In the genomic region with DNA sequence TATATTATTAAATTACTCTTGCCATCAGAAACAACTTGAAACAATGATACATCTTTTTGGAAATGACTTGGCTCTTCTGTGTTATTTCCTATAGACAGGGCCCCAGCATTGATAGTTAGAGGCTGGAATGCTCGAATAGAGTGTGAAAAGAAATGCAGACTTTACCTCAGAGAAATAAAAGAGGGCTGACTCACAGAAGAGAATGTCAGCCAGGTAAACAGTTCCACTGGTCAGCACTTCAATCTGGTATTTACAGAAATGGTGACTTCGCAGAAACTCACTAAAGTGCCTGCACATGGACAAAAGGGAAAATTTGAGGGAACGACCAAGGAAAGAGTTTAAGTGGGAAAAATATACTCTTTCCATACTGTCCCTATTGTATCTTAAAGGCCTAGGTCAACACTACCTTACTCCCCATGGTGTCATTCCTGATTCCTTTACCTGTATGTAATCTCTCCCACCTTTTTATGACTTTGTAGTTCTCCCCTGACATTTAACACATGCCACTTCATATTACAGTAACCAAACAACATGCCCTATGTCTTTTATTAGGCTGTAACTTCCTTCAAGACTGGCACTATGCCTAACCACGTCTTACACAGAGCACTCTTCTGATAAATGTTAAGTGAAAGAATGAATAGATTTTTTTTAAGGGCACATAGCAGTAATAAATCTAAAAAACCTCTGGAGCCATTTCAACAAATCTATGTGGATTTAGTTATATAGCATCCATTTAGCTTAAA, we compare ENCODE assay signal across 9 cellular contexts. TPM values are rescaled to one million over a fixed set of nuclear protein-coding genes. Genes with fewer than 3 reads are reported as not detected.
DNase-seq lines count a peak whose midpoint lies in the region; ATAC-seq and TF ChIP-seq lines count a peak whose summit lies in the region.
"Had no signal": no experiment of that assay in that cellular context is flagged by ENCODE, and none has a peak within 500 bp of the region (broad histone marks: within the 10 kb centered on the region; RNA-seq: fewer than 3 reads in every experiment).

No MANE protein-coding gene starts in this region.

- H3K27ac ChIP-seq in heart left ventricle, result no peak overlapping the region
- no peak overlapping the region for H3K27ac ChIP-seq in right atrium auricular region
- peak overlapping the region in 3 of 4 donors; percentile 47 to 61 (median 49) for H3K27ac ChIP-seq in upper lobe of left lung
- H3K27ac ChIP-seq: BLaER1 treated with 17β-estradiol and CSF1 and Interleukin-3, amounts not matched to agents 10 nM and 100 nM had no signal

- 62 to 71% (median 67%) methylated on average over 4 of the region's 4 CpGs for WGBS in heart left ventricle, 4 donors
- WGBS in upper lobe of left lung, 2 donors, result 46 to 52% methylated on average over 4 of the region's 4 CpGs

- H3K4me1 ChIP-seq in heart left ventricle (peaks cover 0 to 26% (median 7%) of the 10 kb centered on the region in 12 donors), right atrium auricular region (peaks cover 0 to 12% of the 10 kb centered on the region in 2 donors), upper lobe of left lung (peaks cover 30 to 62% (median 41%) of the 10 kb centered on the region in 4 donors)

- H3K4me3 Mint-ChIP-seq in T-cell, result no peak overlapping the region

- H3K9me3 Mint-ChIP-seq in T-cell, result no peaks in the 10 kb centered on the region

- H3K27ac Mint-ChIP-seq in T-cell, result peak overlapping the region; percentile 10 to 40

- POLR2A ChIA-PET in T-cell (lab: Charles Lee), result no interaction called here

- H3K27me3 ChIP-seq in heart left ventricle (no peaks in the 10 kb centered on the region), right atrium auricular region (no peaks in the 10 kb centered on the region), upper lobe of left lung (no peaks in the 10 kb centered on the region)
- H3K27me3 ChIP-seq: BLaER1 treated with 17β-estradiol and CSF1 and Interleukin-3, amounts not matched to agents 10 nM and 100 nM had no signal

- TF ChIP-seq POLR2A in heart left ventricle (IDR thresholded peaks at IDR 0.05) (no peak), upper lobe of left lung (IDR thresholded peaks at IDR 0.05) (no peak)

- H3K4me3 ChIP-seq in heart left ventricle (no peak overlapping the region), right atrium auricular region (no peak overlapping the region), upper lobe of left lung (no peak overlapping the region)
- H3K4me3 ChIP-seq: BLaER1 treated with 17β-estradiol and CSF1 and Interleukin-3, amounts not matched to agents 10 nM and 100 nM had no signal

- DNase-seq in heart left ventricle, result no peak
- no peak for DNase-seq in right atrium auricular region (ENCODE audit: low spot score)
- DNase-seq in T-cell, result no peak
- peak; percentile 79 for DNase-seq in foreskin melanocyte
- DNase-seq in upper lobe of left lung, result no peak
- no peak for DNase-seq in stimulated activated CD4-positive, alpha-beta T cell treated with anti-CD3 and anti-CD28 coated beads, Interleukin-4, amount 100 ng/mL, for 24 hours
- DNase-seq in activated effector memory CD4-positive, alpha-beta T cell treated with Interleukin-2 at 50 U/mL for 16 hours, result no peak

- peaks cover 35 to 49% (median 36%) of the 10 kb centered on the region in 3 donors for H3K4me1 Mint-ChIP-seq in T-cell

- intact Hi-C loops in heart left ventricle (cut with DNase I), result no loop called here

- no peaks in the 10 kb centered on the region for H3K27me3 Mint-ChIP-seq in T-cell

- H3K36me3 ChIP-seq in heart left ventricle (peaks cover 0 to 96% (median 86%) of the 10 kb centered on the region in 9 donors), right atrium auricular region (peaks cover 45% of the 10 kb centered on the region), upper lobe of left lung (peaks cover 5 to 42% (median 8%) of the 10 kb centered on the region in 4 donors)

- TF ChIP-seq CTCF in heart left ventricle (IDR thresholded peaks at IDR 0.05) (no peak), right atrium auricular region (IDR thresholded peaks at IDR 0.05) (no peak), upper lobe of left lung (IDR thresholded peaks at IDR 0.05) (no peak)

- no peak for TF ChIP-seq EP300 in upper lobe of left lung (IDR thresholded peaks at IDR 0.05)

- H3K36me3 Mint-ChIP-seq in T-cell, result peaks cover 47% of the 10 kb centered on the region

- CTCF ChIA-PET in T-cell (lab: Charles Lee), result no interaction called here

- H3K9me3 ChIP-seq in heart left ventricle (no peaks in the 10 kb centered on the region), right atrium auricular region (no peaks in the 10 kb centered on the region), upper lobe of left lung (no peaks in the 10 kb centered on the region)
- H3K9me3 ChIP-seq: BLaER1 treated with 17β-estradiol and CSF1 and Interleukin-3, amounts not matched to agents 10 nM and 100 nM had no signal

- ATAC-seq in heart left ventricle (peak; percentile 34 to 70 (median 42)), T-cell (replicated peaks in 1 of 4) (no peak), upper lobe of left lung (ENCODE audit: low FRiP score in 2 of 2) (peak in 1 of 2 donors; percentile 30), GM18870 (IDR thresholded peaks at IDR 0.05; ENCODE audit: unreplicated experiment) (no peak)

RNA-seq across cellular contexts. Expression of gene AKAP10, which starts 36.7 kb away (rescaled TPM):
- total RNA-seq in heart left ventricle (10 to 100 TPM; 11.2 to 25.0 (median 14.5) TPM), right atrium auricular region (10 to 100 TPM; 14.4 to 16.5 TPM), T-cell (10 to 100 TPM; 43.3 to 61.3 (median 53.9) TPM), upper lobe of left lung (10 to 100 TPM; 13.4 to 40.3 (median 30.6) TPM)
- polyA plus RNA-seq in heart left ventricle, result 1 to 10 TPM; 4.4 to 6.9 TPM

Comparison
In these comparisons a context has a peak if more than half of its experiments do, and no peak if none do; other contexts are left out.
1. ATAC-seq: peak in heart left ventricle (4 of 4); none in T-cell (0 of 4) and GM18870 (single experiment).
2. H3K27ac ChIP-seq: peak in upper lobe of left lung (3 of 4); none in heart left ventricle (0 of 12) and right atrium auricular region (0 of 2).